8 cellular contexts compared by ENCODE assay signal in the genomic region with DNA sequence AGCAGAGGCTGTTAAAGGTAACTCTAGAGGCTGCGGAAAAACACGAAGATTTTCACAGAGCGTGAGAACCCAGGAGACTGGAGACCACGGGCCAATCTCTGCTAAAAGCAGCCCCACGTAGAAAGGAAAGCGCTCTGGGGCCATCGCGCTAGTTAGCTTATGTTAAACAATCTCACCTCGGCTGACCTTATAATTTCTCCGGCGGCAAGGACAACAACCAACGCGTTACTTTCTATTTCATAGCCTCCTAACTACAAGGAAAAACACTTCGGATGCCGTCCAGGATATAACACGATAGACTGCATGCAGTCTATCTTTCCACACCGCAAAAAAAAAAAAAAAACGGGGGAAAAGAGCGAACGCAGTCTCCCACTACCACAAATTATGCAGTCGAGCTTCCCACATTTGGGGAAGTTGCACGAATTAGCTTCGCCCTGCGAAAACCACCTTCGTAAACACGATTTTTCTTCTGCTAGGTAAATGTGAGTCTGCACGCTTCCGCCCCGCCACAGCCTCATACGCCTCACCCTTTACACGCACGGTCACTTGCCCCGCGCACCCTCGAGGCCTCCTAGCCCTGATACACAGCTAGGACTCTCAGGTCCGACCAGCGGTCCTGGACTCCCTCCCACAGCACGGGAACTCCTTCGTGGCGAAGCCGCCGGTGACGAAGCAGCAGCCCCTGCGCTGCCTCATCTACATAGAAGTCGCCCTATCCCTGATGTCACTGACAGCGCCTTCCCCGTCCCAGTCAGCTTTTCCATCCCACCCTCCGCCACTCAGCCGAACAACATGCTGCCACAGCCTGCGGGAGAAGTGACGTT.
DNase-seq lines count a peak whose midpoint lies in the region; ATAC-seq and TF ChIP-seq lines count a peak whose summit lies in the region.

No MANE protein-coding gene starts in this region.

- peaks cover 7% of the 10 kb centered on the region for H3K9me3 Mint-ChIP-seq in activated naive CD8-positive, alpha-beta T cell treated with anti-CD3 and anti-CD28 coated beads for 36 hours
- no peaks in the 10 kb centered on the region for H3K9me3 Mint-ChIP-seq in type B pancreatic cell

- H2BK5ac ChIP-seq in IMR-90 (ENCODE audit: low read depth, low read length, poor library complexity, severe bottlenecking): peak overlapping the region; percentile 96

- H3K23ac ChIP-seq in IMR-90 (ENCODE audit: low read depth, low read length): peak overlapping the region; percentile 70; the same call in 1 of the 2 replicates

- H4K5ac ChIP-seq in IMR-90 (ENCODE audit: low read depth, low read length): peak overlapping the region; percentile 41; the same call in 1 of the 2 replicates

- no peak overlapping the region for H2AK5ac ChIP-seq in IMR-90 (ENCODE audit: low read depth, low read length)

- H3K18ac ChIP-seq in IMR-90 (ENCODE audit: low read depth, low read length): peak overlapping the region; percentile 31

- peaks cover 72% of the 10 kb centered on the region for H3K27me3 Mint-ChIP-seq in activated naive CD8-positive, alpha-beta T cell treated with anti-CD3 and anti-CD28 coated beads for 36 hours
- H3K27me3 Mint-ChIP-seq in type B pancreatic cell: peaks cover 82% of the 10 kb centered on the region

- H2BK15ac ChIP-seq in IMR-90 (ENCODE audit: low read depth, low read length): no peak overlapping the region

- peak overlapping the region; percentile 89 for H2BK120ac ChIP-seq in IMR-90 (ENCODE audit: low read depth, low read length)

- H3K9me3 ChIP-seq in IMR-90 (ENCODE audit: control insufficient read depth, insufficient read depth, low read length) (peaks cover 5% of the 10 kb centered on the region), SJSA1 (replicated peaks) (peaks cover 2% of the 10 kb centered on the region; the same call in 1 of the 2 replicates), heart right ventricle (peaks cover 0 to 36% (median 11%) of the 10 kb centered on the region in 11 donors)

- TF ChIP-seq CTCF in IMR-90 (conservative IDR thresholded peaks at IDR 0.05; ENCODE audit: low read depth, low read length) (no peak), heart right ventricle (IDR thresholded peaks at IDR 0.05) (no peak), type B pancreatic cell (conservative IDR thresholded peaks at IDR 0.05) (no peak)

- in situ Hi-C loops in IMR-90 (cut with MboI; ENCODE audit: low sequenced_read_pairs): no loop called here

- H3K4me2 ChIP-seq in IMR-90 (ENCODE audit: low read depth, low read length): peak overlapping the region; percentile 76

- H3K4me1 ChIP-seq in IMR-90 (ENCODE audit: control insufficient read depth, insufficient read depth, low read length): no peaks in the 10 kb centered on the region
- 0 out of 2 replicates have a peak, but pooled peaks cover 3% of the 10 kb centered on the region for H3K4me1 ChIP-seq in SJSA1 (replicated peaks)
- peaks cover 0 to 34% (median 23%) of the 10 kb centered on the region in 9 donors for H3K4me1 ChIP-seq in heart right ventricle

- H3K14ac ChIP-seq in IMR-90 (replicated peaks; ENCODE audit: low read depth, low read length): peak overlapping the region; percentile 82

- H4K91ac ChIP-seq in IMR-90 (ENCODE audit: insufficient read depth, low read depth, low read length): peak overlapping the region; percentile 94

- H2AFZ ChIP-seq in IMR-90 (replicated peaks; ENCODE audit: low read length, poor library complexity): peak overlapping the region; percentile 78

- peak overlapping the region; percentile 100 for H3K27ac Mint-ChIP-seq in activated naive CD8-positive, alpha-beta T cell treated with anti-CD3 and anti-CD28 coated beads for 36 hours
- peak overlapping the region; percentile 99 for H3K27ac Mint-ChIP-seq in type B pancreatic cell

- dilution Hi-C loops in IMR-90 (cut with HindIII; ENCODE audit: low sequenced_read_pairs, unreplicated experiment): no loop called here

- no peak for TF ChIP-seq RAD21 in IMR-90 (IDR thresholded peaks at IDR 0.05; ENCODE audit: low read length)

- TSS peak; percentile 100 for BruUV-seq in IMR-90 (replicated peaks; lab: Mats Ljungman, UMichigan)

- H2BK20ac ChIP-seq in IMR-90 (ENCODE audit: low read depth, low read length): peak overlapping the region; percentile 90

- no peaks in the 10 kb centered on the region for H3K36me3 Mint-ChIP-seq in activated naive CD8-positive, alpha-beta T cell treated with anti-CD3 and anti-CD28 coated beads for 36 hours
- H3K36me3 Mint-ChIP-seq in type B pancreatic cell: no peaks in the 10 kb centered on the region

- peak overlapping the region; percentile 65 to 71 for H4K8ac ChIP-seq in IMR-90 (ENCODE audit: low read depth in 2 of 2, low read length in 2 of 2)

- H2AK9ac ChIP-seq in IMR-90 (replicated peaks; ENCODE audit: low read depth, low read length, poor library complexity): no peak overlapping the region

- H3K36me3 ChIP-seq in IMR-90 (ENCODE audit: control insufficient read depth, insufficient read depth, low read length): no peaks in the 10 kb centered on the region
- H3K36me3 ChIP-seq in SJSA1: no peaks in the 10 kb centered on the region
- H3K36me3 ChIP-seq in heart right ventricle: no peaks in the 10 kb centered on the region

- H4K20me1 ChIP-seq in IMR-90 (ENCODE audit: insufficient read depth, low read length): no peaks in the 10 kb centered on the region

- no peaks in the 10 kb centered on the region for H3K9me1 ChIP-seq in IMR-90 (ENCODE audit: insufficient read depth, low read length)

- H3K4me3 ChIP-seq in IMR-90 (ENCODE audit: insufficient read depth, low read depth, low read length): peak overlapping the region; percentile 61
- peak overlapping the region; percentile 48 for H3K4me3 ChIP-seq in SJSA1
- peak overlapping the region; percentile 14 to 56 (median 52) for H3K4me3 ChIP-seq in heart right ventricle

- WGBS in IMR-90 (ENCODE audit: extremely low coverage in 2 of 2, insufficient read length in 1 of 2), 2 experiments: 2% methylated on average over 24 of the region's 51 CpGs; no CpG with 5 or more reads in 1 of the 2 experiments
- WGBS in heart right ventricle, 2 donors: 0 to 1% methylated on average over 51 of the region's 51 CpGs

- DNase-seq in D341Med (ENCODE audit: low spot score) (peak; percentile 88), IMR-90 (peak; percentile 85), SJSA1 (ENCODE audit: low read depth in 1 of 2, low spot score in 2 of 2) (peak; percentile 80 to 92), heart right ventricle (peak; percentile 35 to 60), posterior cingulate gyrus (peak in 8 of 10 donors; percentile 14 to 90 (median 48)), type B pancreatic cell (ENCODE audit: extremely low spot score, unreplicated experiment) (peak; percentile 77)
- DNase-seq in activated naive CD8-positive, alpha-beta T cell treated with anti-CD3 and anti-CD28 coated beads for 36 hours: peak; percentile 89

- no peak overlapping the region for H3K56ac ChIP-seq in IMR-90 (ENCODE audit: extremely low read depth, insufficient read depth, low read length)

- TF ChIP-seq POLR2A in IMR-90 (IDR thresholded peaks at IDR 0.05; ENCODE audit: low read depth, low read length): peak; percentile 99

- peak overlapping the region; percentile 89 for H3K4me3 Mint-ChIP-seq in activated naive CD8-positive, alpha-beta T cell treated with anti-CD3 and anti-CD28 coated beads for 36 hours
- peak overlapping the region; percentile 98 for H3K4me3 Mint-ChIP-seq in type B pancreatic cell

- CTCF ChIA-PET in IMR-90 (lab: Yijun Ruan, JAX): no interaction called here

- peak overlapping the region; percentile 84; the same call in 1 of the 2 replicates for H3K27ac ChIP-seq in IMR-90 (ENCODE audit: insufficient read depth, low read length)
- peak overlapping the region; percentile 99 for H3K27ac ChIP-seq in SJSA1
- peak overlapping the region in 6 of 10 donors; percentile 19 to 84 (median 58) for H3K27ac ChIP-seq in heart right ventricle

- peak overlapping the region; percentile 90 for H3K4ac ChIP-seq in IMR-90 (ENCODE audit: low read depth, low read length)

- peaks cover 40% of the 10 kb centered on the region for H3K4me1 Mint-ChIP-seq in activated naive CD8-positive, alpha-beta T cell treated with anti-CD3 and anti-CD28 coated beads for 36 hours
- H3K4me1 Mint-ChIP-seq in type B pancreatic cell (ENCODE audit: unreplicated experiment): peaks cover 5% of the 10 kb centered on the region

- peak overlapping the region; percentile 81 for H3K9ac ChIP-seq in IMR-90 (ENCODE audit: low read depth, low read length)

- intact Hi-C loops in IMR-90 (cut with micrococcal nuclease) (loop anchor here (1.0 kb wide), 2 partner anchors 88 to 159 kb away; a partner anchor contains a TSS), heart right ventricle (cut with DNase I) (no loop called here), posterior cingulate gyrus (cut with DNase I) (no loop called here)

- peak; percentile 68 for ATAC-seq in GM21423 (IDR thresholded peaks at IDR 0.05; ENCODE audit: unreplicated experiment)
- peak; percentile 90 for ATAC-seq in IMR-90 (ENCODE audit: low read depth)
- ATAC-seq in heart right ventricle: peak; percentile 81 to 96 (median 94)

- H3K79me1 ChIP-seq in IMR-90 (ENCODE audit: low read depth in 1 of 2, low read length in 2 of 2): no peaks in the 10 kb centered on the region

- POLR2A ChIA-PET in IMR-90 (lab: Charles Lee; ENCODE audit: unreplicated experiment): interaction anchor here (0.6 to 1.0 kb wide), 2 partner anchors 159 to 494 kb away, joined by 5 to 9 read pairs; no protein-coding TSS in a partner anchor

- H3K27me3 ChIP-seq in IMR-90 (ENCODE audit: control insufficient read depth, insufficient read depth, low read length) (peaks cover 33% of the 10 kb centered on the region), SJSA1 (replicated peaks) (peaks cover 3% of the 10 kb centered on the region; the same call in 1 of the 2 replicates), heart right ventricle (peaks cover 10 to 74% (median 47%) of the 10 kb centered on the region in 7 donors)

TF ChIP-seq in IMR-90, 13 proteins besides CTCF, POLR2A, EP300 and RAD21:
- TF ChIP-seq MXI1 (IDR thresholded peaks at IDR 0.05; ENCODE audit: borderline replicate concordance, low read depth, low read length) (peak; percentile 29; the same call in 1 of the 2 replicates), MAFK (IDR thresholded peaks at IDR 0.05; ENCODE audit: low read depth, low read length) (no peak), MAZ (IDR thresholded peaks at IDR 0.05; ENCODE audit: borderline replicate concordance, low read depth, low read length) (peak; percentile 20; the same call in 1 of the 2 replicates), FOS (IDR thresholded peaks at IDR 0.05; ENCODE audit: low read depth, low read length) (0 out of 2 replicates have a peak, but pooled peaks have one; percentile 1), CHD1 (IDR thresholded peaks at IDR 0.05; ENCODE audit: low read depth, low read length) (no peak)
- TF ChIP-seq, protein P1, sequence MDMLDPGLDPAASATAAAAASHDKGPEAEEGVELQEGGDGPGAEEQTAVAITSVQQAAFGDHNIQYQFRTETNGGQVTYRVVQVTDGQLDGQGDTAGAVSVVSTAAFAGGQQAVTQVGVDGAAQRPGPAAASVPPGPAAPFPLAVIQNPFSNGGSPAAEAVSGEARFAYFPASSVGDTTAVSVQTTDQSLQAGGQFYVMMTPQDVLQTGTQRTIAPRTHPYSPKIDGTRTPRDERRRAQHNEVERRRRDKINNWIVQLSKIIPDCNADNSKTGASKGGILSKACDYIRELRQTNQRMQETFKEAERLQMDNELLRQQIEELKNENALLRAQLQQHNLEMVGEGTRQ (IDR thresholded peaks at IDR 0.05; ENCODE audit: low read depth, low read length): no peak

Comparison
In these comparisons a context has a peak if more than half of its experiments do, and no peak if none do; other contexts are left out.
1. Peak in every context shown above with its lines: DNase-seq, ATAC-seq, H3K4me3 ChIP-seq and H3K27ac ChIP-seq.